In genomic region chr10:15099886-15100285, GRCh38 we compare ENCODE assay signal across 2 cellular contexts.
TF ChIP-seq lines count a peak whose summit lies in the region.

No MANE protein-coding gene starts in this region.

TF ChIP-seq in GM23338, 12 proteins besides CTCF, POLR2A, EP300 and RAD21:
- TF ChIP-seq REST (IDR thresholded peaks at IDR 0.05; ENCODE audit: unreplicated experiment): no peak
- no peak for TF ChIP-seq EZH2 (IDR thresholded peaks at IDR 0.05; ENCODE audit: low read depth, unreplicated experiment)
- no peak for TF ChIP-seq NANOG (IDR thresholded peaks at IDR 0.05; ENCODE audit: borderline replicate concordance)
- TF ChIP-seq CREB1 (CRISPR knock-in tag; IDR thresholded peaks at IDR 0.05; ENCODE audit: low read depth): no peak
- TF ChIP-seq STAT1 (IDR thresholded peaks at IDR 0.05; ENCODE audit: unreplicated experiment): no peak
TF ChIP-seq in GM23338: peak in this region for 0.

TF ChIP-seq in GM12878, 131 proteins besides CTCF, POLR2A, EP300 and RAD21:
- TF ChIP-seq BHLHE40 (IDR thresholded peaks at IDR 0.05; ENCODE audit: borderline replicate concordance in 1 of 2, low read depth in 2 of 2, low read length in 1 of 2): no peak
